Comparison of ENCODE assay signal across 12 cellular contexts in the genomic region with DNA sequence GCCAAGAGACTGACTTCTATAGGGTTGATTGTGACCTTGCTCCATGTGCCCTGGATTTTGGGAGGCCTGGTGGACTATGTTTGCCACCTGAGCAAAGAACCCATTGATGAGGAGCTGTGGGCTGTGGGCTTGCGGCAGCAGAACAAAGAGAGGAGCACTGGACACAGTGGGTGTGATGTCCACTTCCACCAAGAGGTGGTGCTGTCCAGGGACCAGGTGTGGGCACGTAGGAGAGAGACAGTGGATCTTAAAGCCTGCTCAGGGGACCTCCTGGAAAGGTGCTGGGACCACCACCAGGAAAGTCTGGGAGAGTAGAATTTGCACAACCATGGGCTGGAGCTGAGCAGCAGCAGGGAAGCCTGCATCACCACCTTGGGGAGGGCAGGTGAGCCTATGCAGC.
DNase-seq lines count a peak whose midpoint lies in the region; ATAC-seq and TF ChIP-seq lines count a peak whose summit lies in the region.
"Had no signal": no experiment of that assay in that cellular context is flagged by ENCODE, and none has a peak within 500 bp of the region (broad histone marks: within the 10 kb centered on the region; RNA-seq: fewer than 3 reads in every experiment).

No MANE protein-coding gene starts in this region.

- peaks cover 5% of the 10 kb centered on the region for H3K4me1 Mint-ChIP-seq in WTC11
- H3K4me1 Mint-ChIP-seq: naive thymus-derived CD4-positive, alpha-beta T cell had no signal

- no peak for TF ChIP-seq EP300 in upper lobe of left lung (IDR thresholded peaks at IDR 0.05)

- peak; percentile 78 for ATAC-seq in WTC11
- ATAC-seq in upper lobe of left lung (ENCODE audit: low FRiP score in 2 of 2): no peak
- no peak for ATAC-seq in GM21717 (IDR thresholded peaks at IDR 0.05; ENCODE audit: unreplicated experiment)
- ATAC-seq: activated naive CD4-positive, alpha-beta T cell treated with anti-CD3 and anti-CD28 coated beads, Interleukin-2, amount 50 U/mL, for 72 hours; naive thymus-derived CD4-positive, alpha-beta T cell had no signal

- 86 to 100% methylated on average over 2 of the region's 2 CpGs for WGBS in upper lobe of left lung, 2 donors

- H3K4me3 Mint-ChIP-seq in WTC11: no peak overlapping the region
- H3K4me3 Mint-ChIP-seq: naive thymus-derived CD4-positive, alpha-beta T cell had no signal

- no peak for DNase-seq in BJ (ENCODE audit: low read depth)
- no peak for DNase-seq in HFF-Myc (ENCODE audit: extremely low read depth, low read depth)
- DNase-seq in WTC11 (ENCODE audit: low spot score): peak; percentile 59
- peak; percentile 67 for DNase-seq in iPS-NIHi7 (ENCODE audit: extremely low spot score)
- no peak for DNase-seq in OCI-M1 (lab: John Stamatoyannopoulos, UW)
- DNase-seq in NCI-H2227 (lab: John Stamatoyannopoulos, UW; ENCODE audit: unreplicated experiment): no peak
- DNase-seq in upper lobe of left lung: no peak
- DNase-seq: foreskin melanocyte; naive thymus-derived CD4-positive, alpha-beta T cell; sigmoid colon had no signal

- no peaks in the 10 kb centered on the region; the same call in none of the 2 replicates for H3K27me3 Mint-ChIP-seq in WTC11 (ENCODE audit: low read depth)

- H3K36me3 ChIP-seq in BJ (ENCODE audit: control insufficient read depth, insufficient read depth, low read length): no peaks in the 10 kb centered on the region
- no peaks in the 10 kb centered on the region for H3K36me3 ChIP-seq in upper lobe of left lung
- H3K36me3 ChIP-seq: sigmoid colon had no signal

- CTCF ChIA-PET in BJ (lab: Yijun Ruan, JAX): interaction anchor here (0.5 to 2.0 kb wide), 7 partner anchors 13 to 439 kb away, joined by 3 to 8 read pairs (median 4); no protein-coding TSS in a partner anchor
- CTCF ChIA-PET in WTC11 (lab: Charles Lee): interaction anchor here (0.6 to 2.6 kb wide), 7 partner anchors 13 to 1236 kb away, joined by 3 to 12 read pairs (median 6); no protein-coding TSS in a partner anchor

- no peak overlapping the region for H3K27ac ChIP-seq in upper lobe of left lung
- H3K27ac ChIP-seq: sigmoid colon had no signal

- no peak overlapping the region for H3K4me3 ChIP-seq in BJ (ENCODE audit: low read depth, low read length)
- H3K4me3 ChIP-seq in HFF-Myc (replicated peaks; ENCODE audit: low read depth, low read length): no peak overlapping the region
- H3K4me3 ChIP-seq in upper lobe of left lung: no peak overlapping the region
- H3K4me3 ChIP-seq: sigmoid colon had no signal

- H3K27me3 ChIP-seq in BJ (ENCODE audit: control insufficient read depth, insufficient read depth, low read length): peaks cover 14% of the 10 kb centered on the region
- H3K27me3 ChIP-seq in upper lobe of left lung: no peaks in the 10 kb centered on the region

- TF ChIP-seq CTCF in BJ (IDR thresholded peaks at IDR 0.05; ENCODE audit: insufficient read depth, low read depth, low read length) (0 out of 2 replicates have a peak, but pooled peaks have one; percentile 21), HFF-Myc (IDR thresholded peaks at IDR 0.05; ENCODE audit: low read depth, low read length, missing control alignments) (peak; percentile 45), WTC11 (IDR thresholded peaks at IDR 0.05) (peak; percentile 59), upper lobe of left lung (IDR thresholded peaks at IDR 0.05) (no peak)

- no peaks in the 10 kb centered on the region; the same call in 1 of the 2 replicates for H3K36me3 Mint-ChIP-seq in WTC11
- H3K36me3 Mint-ChIP-seq: activated naive CD4-positive, alpha-beta T cell treated with anti-CD3 and anti-CD28 coated beads, Interleukin-2, amount 50 U/mL, for 72 hours had no signal

- H3K4me1 ChIP-seq in upper lobe of left lung: no peaks in the 10 kb centered on the region

- TF ChIP-seq POLR2A in upper lobe of left lung (IDR thresholded peaks at IDR 0.05): no peak

- POLR2A ChIA-PET in BJ (lab: Charles Lee): no interaction called here
- POLR2A ChIA-PET in WTC11 (lab: Charles Lee): no interaction called here

- no peak overlapping the region for H3K27ac Mint-ChIP-seq in WTC11
- H3K27ac Mint-ChIP-seq: activated naive CD4-positive, alpha-beta T cell treated with anti-CD3 and anti-CD28 coated beads, Interleukin-2, amount 50 U/mL, for 72 hours; naive thymus-derived CD4-positive, alpha-beta T cell had no signal

- H3K9me3 Mint-ChIP-seq in WTC11: peaks cover 12% of the 10 kb centered on the region
- H3K9me3 Mint-ChIP-seq: activated naive CD4-positive, alpha-beta T cell treated with anti-CD3 and anti-CD28 coated beads, Interleukin-2, amount 50 U/mL, for 72 hours had no signal

- no peaks in the 10 kb centered on the region for H3K9me3 ChIP-seq in upper lobe of left lung
- H3K9me3 ChIP-seq: sigmoid colon had no signal

TF ChIP-seq in WTC11, 78 proteins besides CTCF, POLR2A, EP300 and RAD21:
- peak; percentile 41; the same call in 1 of the 2 replicates for TF ChIP-seq ZNF423 (CRISPR knock-in tag; IDR thresholded peaks at IDR 0.05)
- TF ChIP-seq, protein P1, sequence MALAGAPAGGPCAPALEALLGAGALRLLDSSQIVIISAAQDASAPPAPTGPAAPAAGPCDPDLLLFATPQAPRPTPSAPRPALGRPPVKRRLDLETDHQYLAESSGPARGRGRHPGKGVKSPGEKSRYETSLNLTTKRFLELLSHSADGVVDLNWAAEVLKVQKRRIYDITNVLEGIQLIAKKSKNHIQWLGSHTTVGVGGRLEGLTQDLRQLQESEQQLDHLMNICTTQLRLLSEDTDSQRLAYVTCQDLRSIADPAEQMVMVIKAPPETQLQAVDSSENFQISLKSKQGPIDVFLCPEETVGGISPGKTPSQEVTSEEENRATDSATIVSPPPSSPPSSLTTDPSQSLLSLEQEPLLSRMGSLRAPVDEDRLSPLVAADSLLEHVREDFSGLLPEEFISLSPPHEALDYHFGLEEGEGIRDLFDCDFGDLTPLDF (CRISPR knock-in tag; IDR thresholded peaks at IDR 0.05): no peak

Comparison
In these comparisons a context has a peak if more than half of its experiments do, and no peak if none do; other contexts are left out.
1. DNase-seq: peak in WTC11 (single experiment) and iPS-NIHi7 (single experiment); none in BJ (single experiment), HFF-Myc (single experiment), OCI-M1 (single experiment), NCI-H2227 (single experiment) and upper lobe of left lung (0 of 2).
2. CTCF ChIP-seq: peak in BJ (single experiment), HFF-Myc (single experiment) and WTC11 (single experiment); none in upper lobe of left lung (0 of 6).